Comparison of ENCODE assay signal across 14 cellular contexts in genomic region chr10:28585076-28585475, GRCh38.
"Had no signal": no experiment of that assay in that cellular context is flagged by ENCODE, and none has a peak within 500 bp of the region (broad histone marks: within the 10 kb centered on the region; RNA-seq: fewer than 3 reads in every experiment).

No MANE protein-coding gene starts in this region.

- FAIRE-seq: astrocyte had no signal

- H3K36me3 ChIP-seq: ovary had no signal

- H3K9me3 Mint-ChIP-seq: activated CD4-positive, alpha-beta T cell treated with anti-CD3 and anti-CD28 coated beads, Interleukin-2, amount 10 ng/mL, durations not matched to agents 24 days and 14 days; T-helper 2 cell treated with Interferon-gamma antibody and Interleukin-4, amounts not matched to agents 5 μg/mL and 100 μg/mL, for 36 hours had no signal

- ATAC-seq: esophagus mucosa had no signal

- H3K4me3 ChIP-seq: ovary, thoracic aorta had no signal

- H3K27me3 ChIP-seq: ovary had no signal

- DNase-seq: activated CD4-positive, alpha-beta T cell treated with anti-CD3 and anti-CD28 coated beads, Interleukin-2, amount 10 ng/mL, durations not matched to agents 24 days and 14 days; activated CD4-positive, CD25-positive, alpha-beta regulatory T cell; activated CD8-positive, alpha-beta memory T cell treated with anti-CD3 and anti-CD28 coated beads for 24 hours; activated naive CD4-positive, alpha-beta T cell; hippocampal formation; mesenchymal stem cell; ovary; stimulated activated CD4-positive, alpha-beta T cell treated with anti-CD3 and anti-CD28 coated beads, Interleukin-12 subunit alpha, Interleukin-12 subunit beta, amount 100 ng/mL, for 4 hours; stimulated activated CD4-positive, alpha-beta T cell treated with anti-CD3 and anti-CD28 coated beads, Interleukin-2, amount 100 ng/mL, for 24 hours; SW 1271 had no signal

- H3K9me3 ChIP-seq: ovary, thoracic aorta had no signal

- H3K27me3 Mint-ChIP-seq: activated CD4-positive, alpha-beta T cell treated with anti-CD3 and anti-CD28 coated beads, Interleukin-2, amount 10 ng/mL, durations not matched to agents 24 days and 14 days had no signal

- H3K27ac ChIP-seq: ovary, thoracic aorta had no signal

- H3K4me3 Mint-ChIP-seq: activated CD4-positive, alpha-beta T cell treated with anti-CD3 and anti-CD28 coated beads, Interleukin-2, amount 10 ng/mL, durations not matched to agents 24 days and 14 days; T-helper 2 cell treated with Interferon-gamma antibody and Interleukin-4, amounts not matched to agents 5 μg/mL and 100 μg/mL, for 36 hours had no signal

- H3K27ac Mint-ChIP-seq: activated CD4-positive, alpha-beta T cell treated with anti-CD3 and anti-CD28 coated beads, Interleukin-2, amount 10 ng/mL, durations not matched to agents 24 days and 14 days; T-helper 2 cell treated with Interferon-gamma antibody and Interleukin-4, amounts not matched to agents 5 μg/mL and 100 μg/mL, for 36 hours had no signal
